ENCODE assay signal across 1 cellular context in the genomic region with DNA sequence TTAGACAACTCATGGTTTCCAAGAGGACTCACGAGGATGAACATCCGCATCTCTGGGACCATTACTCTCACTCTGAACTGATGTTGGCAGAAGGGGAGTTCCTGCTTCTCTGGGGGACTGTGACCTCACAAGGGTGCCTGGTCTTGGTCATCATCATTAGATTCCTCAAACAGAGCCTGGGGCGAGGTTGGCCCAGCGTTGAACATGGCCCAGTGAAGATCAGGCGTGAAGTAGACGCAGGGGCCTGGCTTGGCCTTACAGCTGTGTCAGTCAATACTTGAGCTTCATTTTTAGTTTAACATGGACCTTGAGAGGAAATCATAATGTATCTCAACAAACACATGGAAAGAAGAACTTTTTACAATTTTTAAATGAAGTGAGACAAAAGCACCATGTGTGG.
TF ChIP-seq lines count a peak whose summit lies in the region.

No MANE protein-coding gene starts in this region.

TF ChIP-seq in GM23338, 12 proteins besides CTCF, POLR2A, EP300 and RAD21 (continued from another document):
- TF ChIP-seq, protein P1, sequence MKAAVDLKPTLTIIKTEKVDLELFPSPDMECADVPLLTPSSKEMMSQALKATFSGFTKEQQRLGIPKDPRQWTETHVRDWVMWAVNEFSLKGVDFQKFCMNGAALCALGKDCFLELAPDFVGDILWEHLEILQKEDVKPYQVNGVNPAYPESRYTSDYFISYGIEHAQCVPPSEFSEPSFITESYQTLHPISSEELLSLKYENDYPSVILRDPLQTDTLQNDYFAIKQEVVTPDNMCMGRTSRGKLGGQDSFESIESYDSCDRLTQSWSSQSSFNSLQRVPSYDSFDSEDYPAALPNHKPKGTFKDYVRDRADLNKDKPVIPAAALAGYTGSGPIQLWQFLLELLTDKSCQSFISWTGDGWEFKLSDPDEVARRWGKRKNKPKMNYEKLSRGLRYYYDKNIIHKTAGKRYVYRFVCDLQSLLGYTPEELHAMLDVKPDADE (IDR thresholded peaks at IDR 0.05), result no peak
